1 cellular context compared by ENCODE assay signal in the genomic region with DNA sequence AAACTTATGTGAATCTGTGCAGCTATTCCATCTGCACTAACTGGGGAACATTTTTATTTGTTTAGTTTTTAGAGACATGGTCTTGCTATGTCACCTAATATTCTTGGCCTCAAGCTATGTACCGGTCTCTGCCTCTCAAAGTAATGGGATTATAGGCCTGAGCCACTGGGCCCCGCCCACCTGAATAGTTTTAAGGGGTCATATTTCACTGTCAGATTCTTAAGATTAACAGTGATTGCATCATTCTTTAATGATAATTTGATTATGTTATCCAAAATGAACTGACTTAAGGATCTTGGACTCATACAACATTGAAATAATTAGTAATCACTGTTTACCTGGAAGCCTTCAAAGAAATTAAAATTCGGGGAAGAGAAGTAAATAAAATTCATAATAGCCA.
A peak's percentile ranks its signal among the peaks of the same experiment; 100 is the strongest.
TF ChIP-seq lines count a peak whose summit lies in the region.

No MANE protein-coding gene starts in this region.

TF ChIP-seq in H1, 55 proteins besides CTCF, POLR2A, EP300 and RAD21:
- no peak for TF ChIP-seq MAFK (IDR thresholded peaks at IDR 0.05; ENCODE audit: low read depth, low read length)
- TF ChIP-seq, protein P1, sequence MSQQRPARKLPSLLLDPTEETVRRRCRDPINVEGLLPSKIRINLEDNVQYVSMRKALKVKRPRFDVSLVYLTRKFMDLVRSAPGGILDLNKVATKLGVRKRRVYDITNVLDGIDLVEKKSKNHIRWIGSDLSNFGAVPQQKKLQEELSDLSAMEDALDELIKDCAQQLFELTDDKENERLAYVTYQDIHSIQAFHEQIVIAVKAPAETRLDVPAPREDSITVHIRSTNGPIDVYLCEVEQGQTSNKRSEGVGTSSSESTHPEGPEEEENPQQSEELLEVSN (IDR thresholded peaks at IDR 0.05): no peak
- no peak for TF ChIP-seq BRCA1 (IDR thresholded peaks at IDR 0.05; ENCODE audit: low read depth, low read length)
- peak; percentile 73 for TF ChIP-seq CEBPB (IDR thresholded peaks at IDR 0.05; ENCODE audit: low read depth, low read length)
